20 cellular contexts compared by ENCODE assay signal in the genomic region with DNA sequence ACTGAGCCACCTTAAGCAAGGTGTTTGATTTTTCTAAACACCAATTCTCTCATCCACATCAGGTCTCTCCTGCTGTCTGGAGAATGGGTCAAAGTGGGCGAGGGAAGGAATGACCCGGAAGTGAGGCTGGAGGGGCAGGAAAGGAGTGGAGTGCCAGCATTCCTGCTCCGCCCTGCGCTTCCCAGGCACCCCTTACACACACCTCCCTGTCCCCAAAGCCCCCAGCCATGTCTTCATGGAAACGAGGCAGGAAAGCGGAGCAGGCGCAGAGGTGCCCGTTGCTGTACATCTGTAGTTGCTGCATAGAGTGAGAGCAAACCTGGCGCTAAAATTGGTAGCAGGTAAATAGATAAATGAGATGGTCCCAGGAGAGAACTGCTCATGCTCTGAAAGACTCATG. TPM values are rescaled to one million over a fixed set of nuclear protein-coding genes. Genes with fewer than 3 reads are reported as not detected.
A peak's percentile ranks its signal among the peaks of the same experiment; 100 is the strongest.
DNase-seq lines count a peak whose midpoint lies in the region; ATAC-seq and TF ChIP-seq lines count a peak whose summit lies in the region.
"Had no signal": no experiment of that assay in that cellular context is flagged by ENCODE, and none has a peak within 500 bp of the region (broad histone marks: within the 10 kb centered on the region; RNA-seq: fewer than 3 reads in every experiment).

No MANE protein-coding gene starts in this region.

- no peak overlapping the region for H3K4me3 Mint-ChIP-seq in activated naive CD8-positive, alpha-beta T cell treated with anti-CD3 and anti-CD28 coated beads for 36 hours
- H3K4me3 Mint-ChIP-seq in activated naive CD8-positive, alpha-beta T cell treated with anti-CD3 and anti-CD28 coated beads, Interleukin-2, amount 50 U/mL, for 24 hours, result no peak overlapping the region
- H3K4me3 Mint-ChIP-seq in T-helper 17 cell, result no peak overlapping the region
- H3K4me3 Mint-ChIP-seq: nephron had no signal

- H3K9me3 ChIP-seq in T-helper 17 cell (ENCODE audit: control insufficient read depth, low read length, poor library complexity, severe bottlenecking) (no peaks in the 10 kb centered on the region), fibroblast of lung (ENCODE audit: control insufficient read depth, insufficient read depth, low read depth, low read length) (no peaks in the 10 kb centered on the region)
- H3K9me3 ChIP-seq: adrenal gland, gastroesophageal sphincter, prostate gland had no signal

- peak overlapping the region; percentile 34 for H3K27ac Mint-ChIP-seq in activated naive CD8-positive, alpha-beta T cell treated with anti-CD3 and anti-CD28 coated beads for 36 hours
- H3K27ac Mint-ChIP-seq in activated naive CD8-positive, alpha-beta T cell treated with anti-CD3 and anti-CD28 coated beads, Interleukin-2, amount 50 U/mL, for 24 hours, result no peak overlapping the region
- peak overlapping the region; percentile 93 for H3K27ac Mint-ChIP-seq in T-helper 17 cell
- H3K27ac Mint-ChIP-seq: nephron had no signal

- no peaks in the 10 kb centered on the region for H3K79me2 ChIP-seq in fibroblast of lung (ENCODE audit: control insufficient read depth, insufficient read depth, low read length)

- H3K27me3 ChIP-seq in fibroblast of lung (ENCODE audit: control insufficient read depth, insufficient read depth, low read length), result no peaks in the 10 kb centered on the region
- H3K27me3 ChIP-seq: adrenal gland, gastroesophageal sphincter had no signal

- no peak overlapping the region for H2AFZ ChIP-seq in fibroblast of lung (ENCODE audit: low read length)

- no peak overlapping the region for H3K4me2 ChIP-seq in fibroblast of lung (ENCODE audit: extremely low read depth, insufficient read depth, low read length)

- DNase-seq in activated naive CD8-positive, alpha-beta T cell treated with anti-CD3 and anti-CD28 coated beads for 36 hours, result no peak
- DNase-seq in activated naive CD8-positive, alpha-beta T cell treated with anti-CD3 and anti-CD28 coated beads, Interleukin-2, amount 50 U/mL, for 24 hours, result no peak
- no peak for DNase-seq in T-helper 17 cell
- no peak for DNase-seq in fibroblast of lung (ENCODE audit: low read depth in 2 of 2)
- no peak for DNase-seq in islet precursor cell
- DNase-seq in SK-N-DZ (ENCODE audit: low spot score), result no peak
- DNase-seq: dermis blood vessel endothelial cell, Karpas-422, NCI-H1105 treated with DMSO at 0.1 percent for 48 hours, NCI-H526 treated with DMSO at 0.1 percent for 48 hours, SIG-M5 had no signal

- H3K27me3 Mint-ChIP-seq in activated naive CD8-positive, alpha-beta T cell treated with anti-CD3 and anti-CD28 coated beads for 36 hours, result peaks cover 5% of the 10 kb centered on the region
- no peaks in the 10 kb centered on the region for H3K27me3 Mint-ChIP-seq in activated naive CD8-positive, alpha-beta T cell treated with anti-CD3 and anti-CD28 coated beads, Interleukin-2, amount 50 U/mL, for 24 hours
- H3K27me3 Mint-ChIP-seq in T-helper 17 cell, result no peaks in the 10 kb centered on the region

- no peaks in the 10 kb centered on the region for H3K9me3 Mint-ChIP-seq in activated naive CD8-positive, alpha-beta T cell treated with anti-CD3 and anti-CD28 coated beads for 36 hours
- H3K9me3 Mint-ChIP-seq in activated naive CD8-positive, alpha-beta T cell treated with anti-CD3 and anti-CD28 coated beads, Interleukin-2, amount 50 U/mL, for 24 hours, result no peaks in the 10 kb centered on the region
- H3K9me3 Mint-ChIP-seq: nephron; T-helper 2 cell treated with Interferon-gamma antibody and Interleukin-4, amounts not matched to agents 5 μg/mL and 100 μg/mL, for 36 hours had no signal

- no peak overlapping the region for H3K9ac ChIP-seq in fibroblast of lung (ENCODE audit: insufficient read depth, low read length)

- H3K4me1 ChIP-seq in fibroblast of lung (ENCODE audit: control insufficient read depth, extremely low read depth, insufficient read depth, low read length), result peaks cover 17% of the 10 kb centered on the region
- H3K4me1 ChIP-seq: gastroesophageal sphincter, prostate gland had no signal

- no peaks in the 10 kb centered on the region for H4K20me1 ChIP-seq in fibroblast of lung (ENCODE audit: control insufficient read depth, extremely low read depth, insufficient read depth, low read length)

- no peaks in the 10 kb centered on the region for H3K36me3 ChIP-seq in fibroblast of lung (ENCODE audit: control insufficient read depth, insufficient read depth, low read length)
- H3K36me3 ChIP-seq: adrenal gland, gastroesophageal sphincter, prostate gland had no signal

- no peak for ATAC-seq in activated naive CD8-positive, alpha-beta T cell treated with anti-CD3 and anti-CD28 coated beads, Interleukin-2, amount 50 U/mL, for 24 hours
- ATAC-seq in T-helper 17 cell (no peak), GM21360 (IDR thresholded peaks at IDR 0.05; ENCODE audit: unreplicated experiment) (no peak), HG03175 (IDR thresholded peaks at IDR 0.05; ENCODE audit: unreplicated experiment) (no peak)
- ATAC-seq: gastroesophageal sphincter had no signal

- no peak for TF ChIP-seq CTCF in fibroblast of lung (conservative IDR thresholded peaks at IDR 0.05 in 1 of 2, IDR thresholded peaks at IDR 0.05 in 1 of 2; ENCODE audit: low read depth in 1 of 2, low read length in 2 of 2)

- peak overlapping the region; percentile 98 for H3K27ac ChIP-seq in fibroblast of lung (ENCODE audit: insufficient read depth, low read length)
- H3K27ac ChIP-seq: adrenal gland, gastroesophageal sphincter, prostate gland had no signal

- no peak overlapping the region for H3K4me3 ChIP-seq in fibroblast of lung (replicated peaks in 1 of 4; ENCODE audit: control extremely low read depth in 1 of 4, insufficient read depth in 1 of 4, low read depth in 3 of 4, low read length in 4 of 4)
- H3K4me3 ChIP-seq: adrenal gland, gastroesophageal sphincter, prostate gland had no signal

- H3K4me1 Mint-ChIP-seq in activated naive CD8-positive, alpha-beta T cell treated with anti-CD3 and anti-CD28 coated beads for 36 hours, result peaks cover 22% of the 10 kb centered on the region
- H3K4me1 Mint-ChIP-seq in activated naive CD8-positive, alpha-beta T cell treated with anti-CD3 and anti-CD28 coated beads, Interleukin-2, amount 50 U/mL, for 24 hours, result peaks cover 32% of the 10 kb centered on the region
- peaks cover 22% of the 10 kb centered on the region for H3K4me1 Mint-ChIP-seq in T-helper 17 cell

- no peaks in the 10 kb centered on the region for H3K36me3 Mint-ChIP-seq in activated naive CD8-positive, alpha-beta T cell treated with anti-CD3 and anti-CD28 coated beads for 36 hours
- no peaks in the 10 kb centered on the region for H3K36me3 Mint-ChIP-seq in activated naive CD8-positive, alpha-beta T cell treated with anti-CD3 and anti-CD28 coated beads, Interleukin-2, amount 50 U/mL, for 24 hours (ENCODE audit: low read depth)
- no peaks in the 10 kb centered on the region for H3K36me3 Mint-ChIP-seq in T-helper 17 cell (ENCODE audit: low read depth)

RNA-seq across cellular contexts. Expression of a gene that starts 27.2 kb away (rescaled TPM):
- total RNA-seq in activated naive CD8-positive, alpha-beta T cell treated with anti-CD3 and anti-CD28 coated beads for 36 hours, result not detected
- not detected for total RNA-seq in T-helper 17 cell
- total RNA-seq in fibroblast of lung, result not detected in 2 replicates
- not detected in 2 replicates for polyA plus RNA-seq in fibroblast of lung
- polyA plus RNA-seq in fibroblast of lung (2012), result not detected in 2 replicates
- polyA minus RNA-seq in fibroblast of lung (ENCODE audit: low replicate concordance), result not detected in 2 replicates
- polyA plus RNA-seq in SK-N-DZ (2014; cell fraction: cytosol; rRNA removed), result not detected in 2 replicates
- not detected in 2 replicates for polyA plus RNA-seq in SK-N-DZ (2014; cell fraction: nucleus; rRNA removed)
- total RNA-seq: bronchial epithelial cell, dermis blood vessel endothelial cell, OCI-LY7 had no signal

RNA-seq across cellular contexts. Expression of a gene that starts 47.9 kb away (rescaled TPM):
- total RNA-seq in activated naive CD8-positive, alpha-beta T cell treated with anti-CD3 and anti-CD28 coated beads for 36 hours, result 10 to 100 TPM; 81.8 to 84.6 TPM
- total RNA-seq in T-helper 17 cell (100 to 1,000 TPM; 113 to 130 TPM), fibroblast of lung (36.7 and 61.3 TPM in 2 replicates)
- polyA plus RNA-seq in fibroblast of lung, result 77.3 and 154 TPM in 2 replicates
- polyA plus RNA-seq in fibroblast of lung (2012), result 47.5 and 107 TPM in 2 replicates
- 33.9 and 98.6 TPM in 2 replicates for polyA minus RNA-seq in fibroblast of lung (ENCODE audit: low replicate concordance)
- polyA plus RNA-seq in SK-N-DZ (2014; cell fraction: cytosol; rRNA removed), result 41.2 and 41.8 TPM in 2 replicates
- polyA plus RNA-seq in SK-N-DZ (2014; cell fraction: nucleus; rRNA removed), result 80.9 and 121 TPM in 2 replicates
